9 cellular contexts compared by ENCODE assay signal in genomic region chr9:137303031-137303892, GRCh38. TPM values are rescaled to one million over a fixed set of nuclear protein-coding genes. Genes with fewer than 3 reads are reported as not detected.
DNase-seq lines count a peak whose midpoint lies in the region; ATAC-seq and TF ChIP-seq lines count a peak whose summit lies in the region.
"Had no signal": no experiment of that assay in that cellular context is flagged by ENCODE, and none has a peak within 500 bp of the region (broad histone marks: within the 10 kb centered on the region; RNA-seq: fewer than 3 reads in every experiment).

No MANE protein-coding gene starts in this region.

- no peaks in the 10 kb centered on the region for H3K79me2 ChIP-seq in KMS-11 (ENCODE audit: insufficient read depth, low read depth)

- in situ Hi-C loops in GM13977 (cut with MboI; ENCODE audit: low pct_unique_long_range_greater_than_20kb, low sequenced_read_pairs, unreplicated experiment), result no loop called here

- H3K4me3 Mint-ChIP-seq in CD4-positive, alpha-beta T cell, result peak overlapping the region; percentile 20
- peak overlapping the region; percentile 64 for H3K4me3 Mint-ChIP-seq in neural crest cell

- no peak overlapping the region for H3K4me3 ChIP-seq in KMS-11 (IDR thresholded peaks at IDR 0.05; ENCODE audit: insufficient read depth, low read depth, low read length)

- peak in 1 of 10 experiments; percentile 36 for DNase-seq in CD4-positive, alpha-beta T cell
- DNase-seq in epithelial cell of prostate (ENCODE audit: low read depth, low spot score) (no peak), neural crest cell (ENCODE audit: low read depth, low spot score) (no peak), GM13977 (ENCODE audit: low spot score) (no peak), head of caudate nucleus (no peak), HT-29 (ENCODE audit: low spot score) (no peak)
- DNase-seq in stimulated activated CD4-positive, alpha-beta T cell treated with anti-CD3 and anti-CD28 coated beads, Interleukin-4, amount 100 ng/mL, for 4 hours, result no peak
- DNase-seq: NCI-H187 had no signal

- peak overlapping the region; percentile 52; the same call in 1 of the 2 replicates for H2AFZ ChIP-seq in KMS-11 (ENCODE audit: low read depth)

- POLR2A ChIA-PET in CD4-positive, alpha-beta T cell (lab: Charles Lee), result interaction anchor here (2.1 to 2.2 kb wide), 2 partner anchors 26 to 84 kb away, joined by 6 to 11 read pairs; partner anchors contain the start of gene TOR4A

- H3K4me1 Mint-ChIP-seq in CD4-positive, alpha-beta T cell (ENCODE audit: low read depth), result peaks cover 11% of the 10 kb centered on the region
- H3K4me1 Mint-ChIP-seq in neural crest cell, result peaks cover 40% of the 10 kb centered on the region

- intact Hi-C loops in CD4-positive, alpha-beta T cell (cut with DNase I, micrococcal nuclease), result loop anchor here in 1 of 2 experiments (2.0 to 5.0 kb wide), 2 partner anchors 104 to 159 kb away; no protein-coding TSS in a partner anchor
- intact Hi-C loops in head of caudate nucleus (cut with DNase I), result loop anchor here (10.0 kb wide), 1 partner anchor 122 kb away; the partner anchor contains the start of genes EXD3 and NOXA1

- CTCF ChIA-PET in CD4-positive, alpha-beta T cell (lab: Charles Lee), result interaction anchor here (1.0 to 1.7 kb wide), 2 partner anchors 143 to 217 kb away, joined by 3 to 4 read pairs; partner anchors contain the start of gene MAN1B1

- no peak overlapping the region for H3K27ac Mint-ChIP-seq in CD4-positive, alpha-beta T cell
- H3K27ac Mint-ChIP-seq in neural crest cell (ENCODE audit: unreplicated experiment), result peak overlapping the region; percentile 43

- no peaks in the 10 kb centered on the region for H3K9me3 Mint-ChIP-seq in CD4-positive, alpha-beta T cell
- no peaks in the 10 kb centered on the region for H3K9me3 Mint-ChIP-seq in neural crest cell

- H3K4me1 ChIP-seq in KMS-11 (ENCODE audit: low read depth, poor library complexity, severe bottlenecking), result peaks cover 10% of the 10 kb centered on the region

- H4K20me1 ChIP-seq in KMS-11 (ENCODE audit: insufficient read depth), result no peaks in the 10 kb centered on the region

- H3K9me3 ChIP-seq in CD4-positive, alpha-beta T cell (ENCODE audit: control insufficient read depth, low read length), result no peaks in the 10 kb centered on the region

- H3K36me3 Mint-ChIP-seq in CD4-positive, alpha-beta T cell (ENCODE audit: low read depth), result no peaks in the 10 kb centered on the region
- H3K36me3 Mint-ChIP-seq in neural crest cell (ENCODE audit: low read depth), result peaks cover 4% of the 10 kb centered on the region

- H3K27ac ChIP-seq in CD4-positive, alpha-beta T cell (ENCODE audit: low read depth, low read length), result no peak overlapping the region
- H3K27ac ChIP-seq in KMS-11, result no peak overlapping the region
- peak overlapping the region; percentile 66 for H3K27ac ChIP-seq in epithelial cell of prostate

- 0 out of 2 replicates have a peak overlapping the region, but pooled peaks have one; percentile 17 for H3K4me2 ChIP-seq in KMS-11

- H3K36me3 ChIP-seq in KMS-11 (ENCODE audit: insufficient read depth), result no peaks in the 10 kb centered on the region

- peaks cover 28% of the 10 kb centered on the region for H3K27me3 ChIP-seq in CD4-positive, alpha-beta T cell (ENCODE audit: control insufficient read depth, insufficient read depth, low read length)
- peaks cover 33% of the 10 kb centered on the region for H3K27me3 ChIP-seq in KMS-11 (ENCODE audit: insufficient read depth, low read depth)

- peaks cover 8% of the 10 kb centered on the region for H3K27me3 Mint-ChIP-seq in CD4-positive, alpha-beta T cell
- H3K27me3 Mint-ChIP-seq in neural crest cell (ENCODE audit: low read depth), result peaks cover 20% of the 10 kb centered on the region

- no peak for ATAC-seq in CD4-positive, alpha-beta T cell (ENCODE audit: poor library complexity)

- no peak for TF ChIP-seq CTCF in CD4-positive, alpha-beta T cell (IDR thresholded peaks at IDR 0.05)
- TF ChIP-seq CTCF in KMS-11 (conservative IDR thresholded peaks at IDR 0.05; ENCODE audit: low read depth, low read length) (no peak), neural crest cell (conservative IDR thresholded peaks at IDR 0.05) (no peak), GM13977 (IDR thresholded peaks at IDR 0.05; ENCODE audit: extremely low read depth, insufficient read depth, missing control alignments) (no peak)

- no peak overlapping the region for H3K9ac ChIP-seq in KMS-11

RNA-seq across cellular contexts. Expression of gene NRARP, which starts 1.2 kb away (rescaled TPM):
- total RNA-seq in CD4-positive, alpha-beta T cell, result 1 to 10 TPM in 1 of 2 experiments, under 1 TPM in 1; 0.96 to 1.4 TPM
- total RNA-seq in neural crest cell, result 31.7 and 33.7 TPM in 2 replicates
- total RNA-seq in HT-29 (2014; rRNA removed; shearing (Covaris generic)), result 107 and 116 TPM in 2 replicates

RNA-seq across cellular contexts. Expression of gene TOR4A, which starts 25.7 kb away (rescaled TPM):
- total RNA-seq in CD4-positive, alpha-beta T cell, result under 1 TPM; 0.67 to 0.80 TPM
- total RNA-seq in neural crest cell, result 0.75 and 0.86 TPM in 2 replicates
- total RNA-seq in HT-29 (2014; rRNA removed; shearing (Covaris generic)), result 210 and 226 TPM in 2 replicates

RNA-seq across cellular contexts. Expression of gene NELFB, which starts 48.1 kb away (rescaled TPM):
- total RNA-seq in CD4-positive, alpha-beta T cell, result 10 to 100 TPM; 20.7 to 21.2 TPM
- 76.7 and 79.0 TPM in 2 replicates for total RNA-seq in neural crest cell
- total RNA-seq in HT-29 (2014; rRNA removed; shearing (Covaris generic)), result 111 and 115 TPM in 2 replicates

RNA-seq across cellular contexts. Expression of gene STPG3, which starts 52.2 kb away (rescaled TPM):
- total RNA-seq in CD4-positive, alpha-beta T cell, result not detected
- total RNA-seq in neural crest cell, result 0.26 TPM in 1 of 2 replicates, not detected in the other
- total RNA-seq in HT-29 (2014; rRNA removed; shearing (Covaris generic)), result not detected in 2 replicates

Comparison
In these comparisons a context has a peak if more than half of its experiments do, and no peak if none do; other contexts are left out.
1. RNA of gene NRARP, which starts 1.2 kb away (total RNA-seq): 107 to 116 TPM in HT-29 and 31.7 to 33.7 TPM in neural crest cell; 0.96 to 1.4 TPM in CD4-positive, alpha-beta T cell; every median in the first group is over 10 times any median in the second.
2. RNA of gene TOR4A, which starts 25.7 kb away (total RNA-seq): 210 to 226 TPM in HT-29; 0.75 to 0.86 TPM in neural crest cell and 0.67 to 0.80 TPM in CD4-positive, alpha-beta T cell; every median in the first group is over 100 times any median in the second.